Comparison of ENCODE assay signal across 13 cellular contexts in genomic region chr2:188456114-188456909, GRCh38.
A peak's percentile ranks its signal among the peaks of the same experiment; 100 is the strongest.
DNase-seq lines count a peak whose midpoint lies in the region; TF ChIP-seq lines count a peak whose summit lies in the region.
"Had no signal": no experiment of that assay in that cellular context is flagged by ENCODE, and none has a peak within 500 bp of the region (broad histone marks: within the 10 kb centered on the region; RNA-seq: fewer than 3 reads in every experiment).

No MANE protein-coding gene starts in this region.

- no peak overlapping the region for H4K5ac ChIP-seq in mesendoderm (ENCODE audit: low read length)

- H3K36me3 ChIP-seq in mesendoderm (ENCODE audit: control insufficient read depth, insufficient read depth, low read length) (no peaks in the 10 kb centered on the region), stomach (no peaks in the 10 kb centered on the region)
- H3K36me3 ChIP-seq: colonic mucosa, suprapubic skin had no signal

- H3K27ac ChIP-seq in mesendoderm (ENCODE audit: low read depth, low read length) = no peak overlapping the region
- no peak overlapping the region for H3K27ac ChIP-seq in stomach
- H3K27ac ChIP-seq: colonic mucosa, RWPE1, suprapubic skin had no signal

- no peak overlapping the region for H3K56ac ChIP-seq in mesendoderm (ENCODE audit: low read length)

- peak; percentile 47; the same call in 2 of the 3 replicates for TF ChIP-seq CTCF in GM12872 (IDR thresholded peaks at IDR 0.05; ENCODE audit: insufficient read depth, low read depth, low read length)
- TF ChIP-seq CTCF in astrocyte of the spinal cord (IDR thresholded peaks at IDR 0.05; ENCODE audit: low read depth, low read length) = peak; percentile 27
- no peak for TF ChIP-seq CTCF in stomach (IDR thresholded peaks at IDR 0.05)

- H3K4me1 ChIP-seq in mesendoderm (ENCODE audit: control insufficient read depth, low read depth, low read length) (no peaks in the 10 kb centered on the region), stomach (peaks cover 0 to 11% (median 5%) of the 10 kb centered on the region in 4 donors)
- H3K4me1 ChIP-seq: colonic mucosa, suprapubic skin had no signal

- H3K4me3 ChIP-seq in Jurkat, Clone E6-1 (ENCODE audit: low read length) = no peak overlapping the region
- H3K4me3 ChIP-seq in astrocyte of the spinal cord (ENCODE audit: low read depth, low read length) (no peak overlapping the region), mesendoderm (ENCODE audit: low read length) (no peak overlapping the region), stomach (no peak overlapping the region)
- H3K4me3 ChIP-seq: colonic mucosa, suprapubic skin had no signal

- no peak overlapping the region for H2AK5ac ChIP-seq in mesendoderm (ENCODE audit: low read length)

- no peak overlapping the region for H3K18ac ChIP-seq in mesendoderm (ENCODE audit: low read length)

- no peak overlapping the region for H2BK5ac ChIP-seq in mesendoderm (ENCODE audit: low read length)

- H3K27me3 ChIP-seq in mesendoderm (ENCODE audit: insufficient read depth, low read length, poor library complexity) (no peaks in the 10 kb centered on the region), stomach (no peaks in the 10 kb centered on the region)
- H3K27me3 ChIP-seq: colonic mucosa, suprapubic skin had no signal

- peaks cover 3% of the 10 kb centered on the region for H3K79me1 ChIP-seq in mesendoderm (ENCODE audit: low read length)

- no peak overlapping the region for H3K9ac ChIP-seq in mesendoderm (ENCODE audit: low read length)

- DNase-seq in Jurkat, Clone E6-1 (ENCODE audit: low read depth, low spot score) = peak; percentile 20
- DNase-seq in astrocyte of the spinal cord (ENCODE audit: low read depth, low spot score) (no peak), mesendoderm (peak; percentile 74), AG08396 (ENCODE audit: low spot score) (no peak), NCI-H446 (lab: John Stamatoyannopoulos, UW) (no peak), COR-L47 (lab: John Stamatoyannopoulos, UW) (no peak), stomach (no peak)
- DNase-seq: colonic mucosa, foreskin melanocyte, NCI-H2227 treated with DMSO at 0.1 percent for 48 hours had no signal

- peaks cover 11% of the 10 kb centered on the region for H3K79me2 ChIP-seq in mesendoderm (ENCODE audit: control insufficient read depth, insufficient read depth, low read length)

- H3K4me2 ChIP-seq in mesendoderm (ENCODE audit: low read length) = no peak overlapping the region

- no peak overlapping the region for H3K23ac ChIP-seq in mesendoderm (ENCODE audit: low read length)

- no peak overlapping the region for H4K8ac ChIP-seq in mesendoderm (ENCODE audit: low read depth, low read length)

- no peak overlapping the region for H3K4ac ChIP-seq in mesendoderm (ENCODE audit: low read depth, low read length)

- intact Hi-C loops in stomach (cut with DNase I; ENCODE audit: low total_unique reads) = no loop called here

- WGBS in mesendoderm (ENCODE audit: extremely low coverage, insufficient coverage, low lambda C conversion rate) = no CpG with 5 or more reads among the region's 12 CpGs
- WGBS in stomach, 5 donors = 83 to 94% (median 93%) methylated on average over 12 of the region's 12 CpGs

- no peak overlapping the region for H2BK120ac ChIP-seq in mesendoderm (ENCODE audit: low read depth, low read length)

- no peak overlapping the region for H2BK15ac ChIP-seq in mesendoderm (replicated peaks; ENCODE audit: low read depth)

- TF ChIP-seq EP300 in stomach (IDR thresholded peaks at IDR 0.05) = no peak

- H3K9me3 ChIP-seq in stomach = peaks cover 0 to 6% (median 0%) of the 10 kb centered on the region in 4 donors
- H3K9me3 ChIP-seq: colonic mucosa, suprapubic skin had no signal

- in situ Hi-C loops in astrocyte of the spinal cord (cut with HindIII; ENCODE audit: low sequenced_read_pairs) = no loop called here

- no peak for TF ChIP-seq POLR2A in stomach (IDR thresholded peaks at IDR 0.05)

Comparison
In these comparisons a context has a peak if more than half of its experiments do, and no peak if none do; other contexts are left out.
1. CTCF ChIP-seq: peak in GM12872 (single experiment) and astrocyte of the spinal cord (single experiment); none in stomach (0 of 7).
2. DNase-seq: peak in Jurkat, Clone E6-1 (single experiment) and mesendoderm (single experiment); none in astrocyte of the spinal cord (single experiment), AG08396 (single experiment), NCI-H446 (0 of 2), COR-L47 (single experiment) and stomach (single experiment).